Comparison of ENCODE assay signal across 30 cellular contexts in the genomic region with DNA sequence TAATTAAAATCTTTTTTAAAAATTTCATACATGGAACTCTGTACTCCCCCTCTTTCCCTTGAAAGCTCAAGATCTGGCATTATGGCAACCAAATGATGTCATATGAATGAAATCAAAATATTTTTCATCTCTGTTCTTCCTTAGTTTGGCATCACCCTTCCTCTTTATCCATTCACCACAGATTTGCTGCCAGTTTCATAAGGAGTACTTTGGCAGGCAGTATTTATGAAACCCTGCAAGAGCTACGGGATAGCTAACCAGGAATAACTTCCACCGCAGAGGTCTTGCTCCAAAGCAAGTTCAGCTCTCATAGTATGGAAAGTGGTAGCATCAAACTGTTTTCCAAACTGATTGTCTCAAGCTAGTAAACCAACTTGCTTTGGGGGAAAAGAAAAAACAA.
"Had no signal": no experiment of that assay in that cellular context is flagged by ENCODE, and none has a peak within 500 bp of the region (broad histone marks: within the 10 kb centered on the region; RNA-seq: fewer than 3 reads in every experiment).

No MANE protein-coding gene starts in this region.

- H3K4me1 ChIP-seq: parathyroid adenoma, psoas muscle, spleen, suprapubic skin, testis, tibial artery, transverse colon, upper lobe of right lung, uterus had no signal

- H3K9ac ChIP-seq: parathyroid adenoma had no signal

- H2AFZ ChIP-seq: parathyroid adenoma had no signal

- H3K36me3 ChIP-seq: neutrophil, ovary, right lobe of liver, spleen, suprapubic skin, tibial artery, transverse colon, upper lobe of right lung, uterus had no signal

- H3K27me3 ChIP-seq: neutrophil, ovary, right lobe of liver, spleen, suprapubic skin, testis, tibial artery, transverse colon, upper lobe of right lung, uterus had no signal

- H3K79me2 ChIP-seq: parathyroid adenoma had no signal

- H3K9me3 ChIP-seq: neutrophil, ovary, psoas muscle, right lobe of liver, spleen, suprapubic skin, testis, tibial artery, transverse colon, upper lobe of right lung, uterus had no signal

- H3K27ac ChIP-seq: neutrophil, ovary, parathyroid adenoma, psoas muscle, right lobe of liver, skin epidermis, spleen, suprapubic skin, testis, tibial artery, transverse colon, upper lobe of right lung, uterus had no signal

- H3K4me3 ChIP-seq: ovary, psoas muscle, right lobe of liver, skin epidermis, smooth muscle cell, spleen, suprapubic skin, testis, tibial artery, transverse colon, upper lobe of right lung, uterus had no signal

- ATAC-seq: naive thymus-derived CD8-positive, alpha-beta T cell; natural killer cell treated with Interleukin-12 subunit alpha and Interleukin-12 subunit beta and Interleukin-15 and Interleukin-18, amount 100 ng/mL, for 72 hours; psoas muscle; right cardiac atrium; right lobe of liver; stimulated activated memory B cell treated with anti-CD40 and anti-IgM and Interleukin-4, amounts not matched to agents 10 μg/mL and 1 μg/mL and 100 μg/mL, for 72 hours; stimulated activated naive CD8-positive, alpha-beta T cell treated with anti-CD3 and anti-CD28 coated beads, Interleukin-15, amount 100 ng/mL, for 72 hours; stimulated activated naive CD8-positive, alpha-beta T cell treated with anti-CD3 and anti-CD28 coated beads, Interleukin-15, Interleukin-2, amounts not matched to agents 100 U/mL and 50 U/mL, for 24 hours; upper lobe of right lung had no signal

- H3K4me2 ChIP-seq: smooth muscle cell had no signal

- DNase-seq: naive thymus-derived CD8-positive, alpha-beta T cell; nephron progenitor cell; nucleus accumbens; ovary; posterior cingulate gyrus; psoas muscle; right cardiac atrium; right lobe of liver; spleen; stimulated activated CD4-positive, alpha-beta T cell treated with anti-CD3 and anti-CD28 coated beads, Interleukin-12 subunit alpha, Interleukin-12 subunit beta, amount 100 ng/mL, for 4 hours; stimulated activated CD4-positive, alpha-beta T cell treated with anti-CD3 and anti-CD28 coated beads, Interleukin-1b, Interleukin-23, amount 100 ng/mL, for 48 hours; stimulated activated CD4-positive, alpha-beta T cell treated with anti-CD3 and anti-CD28 coated beads, Interleukin-4, amount 100 ng/mL, for 1 hour; stimulated activated CD4-positive, alpha-beta T cell treated with anti-CD3 and anti-CD28 coated beads, Interleukin-4, amount 100 ng/mL, for 4 hours; stimulated activated CD8-positive, alpha-beta memory T cell treated with anti-CD3 and anti-CD28 coated beads, Interleukin-4, amount 100 ng/mL, for 48 hours; stimulated activated naive CD4-positive, alpha-beta T cell; stimulated activated naive CD8-positive, alpha-beta T cell treated with anti-CD3 and anti-CD28 coated beads, Interleukin-15, amount 100 ng/mL, for 72 hours; stimulated activated naive CD8-positive, alpha-beta T cell treated with anti-CD3 and anti-CD28 coated beads, Interleukin-15, Interleukin-2, amounts not matched to agents 100 U/mL and 50 U/mL, for 24 hours; substantia nigra; testis; tibial artery; transverse colon; upper lobe of right lung; uterus had no signal
